Comparison of ENCODE assay signal across 10 cellular contexts in the genomic region with DNA sequence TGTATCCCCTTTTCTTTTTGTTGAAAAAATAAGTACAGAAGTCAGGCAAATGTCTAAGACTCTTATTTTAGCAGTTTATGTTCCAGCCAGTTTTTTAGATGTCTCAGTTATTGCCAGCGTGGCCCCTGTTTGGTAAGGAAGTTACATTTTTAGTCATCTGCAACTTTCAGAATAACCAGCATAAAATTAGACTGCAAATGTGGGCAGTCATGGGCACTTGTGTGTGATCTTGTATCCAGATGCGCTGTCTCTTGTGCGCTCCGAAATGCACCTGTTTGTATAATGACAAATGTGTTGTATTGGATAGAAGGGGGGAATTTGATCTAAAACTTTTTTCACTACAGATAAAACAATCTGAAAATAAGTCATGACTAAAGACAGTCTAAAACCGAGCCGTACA. TPM values are rescaled to one million over a fixed set of nuclear protein-coding genes. Genes with fewer than 3 reads are reported as not detected.
DNase-seq lines count a peak whose midpoint lies in the region; ATAC-seq, FAIRE-seq and TF ChIP-seq lines count a peak whose summit lies in the region.
"Had no signal": no experiment of that assay in that cellular context is flagged by ENCODE, and none has a peak within 500 bp of the region (broad histone marks: within the 10 kb centered on the region; RNA-seq: fewer than 3 reads in every experiment).

No MANE protein-coding gene starts in this region.

- H4K20me1 ChIP-seq in astrocyte (ENCODE audit: insufficient read depth, low read length): no peaks in the 10 kb centered on the region

- no peaks in the 10 kb centered on the region for H3K9me3 ChIP-seq in astrocyte (ENCODE audit: insufficient read depth, low read depth, low read length)

- H3K36me3 ChIP-seq in GM06990 (ENCODE audit: control insufficient read depth, insufficient read depth, low read length) (peaks cover 3% of the 10 kb centered on the region), astrocyte (ENCODE audit: insufficient read depth, low read length) (no peaks in the 10 kb centered on the region)

- no peaks in the 10 kb centered on the region for H3K27me3 ChIP-seq in GM06990 (replicated peaks; ENCODE audit: control insufficient read depth, insufficient read depth, low read length)
- H3K27me3 ChIP-seq in astrocyte (ENCODE audit: insufficient read depth, low read length): no peaks in the 10 kb centered on the region

- peak; percentile 48 for DNase-seq in GM06990 (ENCODE audit: extremely low read depth, insufficient read length)
- no peak for DNase-seq in astrocyte (ENCODE audit: low read depth)
- DNase-seq in NCI-H1436 (lab: John Stamatoyannopoulos, UW): no peak
- DNase-seq in COR-L47 (lab: John Stamatoyannopoulos, UW): no peak
- DNase-seq in stimulated activated CD4-positive, alpha-beta T cell treated with anti-CD3 and anti-CD28 coated beads, Interleukin-4, amount 100 ng/mL, for 1 hour: no peak
- DNase-seq in GM03348 (ENCODE audit: low spot score): no peak
- DNase-seq: activated naive CD4-positive, alpha-beta T cell had no signal

- H3K79me2 ChIP-seq in astrocyte (ENCODE audit: insufficient read depth, low read length): no peaks in the 10 kb centered on the region

- H3K4me3 ChIP-seq in GM06990 (replicated peaks; ENCODE audit: low read depth, low read length) (peak overlapping the region; percentile 5; the same call in 1 of the 2 replicates), astrocyte (ENCODE audit: insufficient read depth, low read depth, low read length) (no peak overlapping the region)
- H3K4me3 ChIP-seq: skin epidermis had no signal

- no peak overlapping the region for H2AFZ ChIP-seq in astrocyte (ENCODE audit: low read depth, low read length)

- H3K27ac ChIP-seq in astrocyte (ENCODE audit: low read depth, low read length): no peak overlapping the region

- H3K9ac ChIP-seq in astrocyte (ENCODE audit: low read length): no peak overlapping the region

- no peaks in the 10 kb centered on the region for H3K9me3 Mint-ChIP-seq in astrocyte (ENCODE audit: unreplicated experiment)

- peak; percentile 20 for ATAC-seq in GM19395 (IDR thresholded peaks at IDR 0.05; ENCODE audit: unreplicated experiment)
- peak; percentile 41 for ATAC-seq in HG03439 (IDR thresholded peaks at IDR 0.05; ENCODE audit: unreplicated experiment)

- no peak overlapping the region for H3K27ac Mint-ChIP-seq in astrocyte (ENCODE audit: unreplicated experiment)

- TF ChIP-seq CTCF in GM06990 (IDR thresholded peaks at IDR 0.05; ENCODE audit: insufficient read depth, low read length, poor library complexity, severe bottlenecking): no peak
- TF ChIP-seq CTCF in astrocyte (IDR thresholded peaks at IDR 0.05; ENCODE audit: insufficient read depth, low read depth, low read length): no peak

- no peaks in the 10 kb centered on the region for H3K27me3 Mint-ChIP-seq in astrocyte (ENCODE audit: low read depth, unreplicated experiment)

- no peaks in the 10 kb centered on the region for H3K4me1 Mint-ChIP-seq in astrocyte (ENCODE audit: low read depth, unreplicated experiment)

- H3K4me2 ChIP-seq in astrocyte (ENCODE audit: low read length): no peak overlapping the region

- H3K36me3 Mint-ChIP-seq in astrocyte (ENCODE audit: low read depth, unreplicated experiment): peaks cover 4% of the 10 kb centered on the region

- no peaks in the 10 kb centered on the region for H3K4me1 ChIP-seq in astrocyte (ENCODE audit: insufficient read depth, low read length)

- H3K4me3 Mint-ChIP-seq in astrocyte (ENCODE audit: unreplicated experiment): no peak overlapping the region

- FAIRE-seq in astrocyte (lab: Jason Lieb, UNC): peak; percentile 69

RNA-seq across cellular contexts. Expression of gene CLCN4, which starts 44.3 kb away (rescaled TPM):
- total RNA-seq in astrocyte: 5.9 and 7.2 TPM in 2 replicates
